28 cellular contexts compared by ENCODE assay signal in genomic region chrX:128769511-128769910, GRCh38.
"Had no signal": no experiment of that assay in that cellular context is flagged by ENCODE, and none has a peak within 500 bp of the region (broad histone marks: within the 10 kb centered on the region; RNA-seq: fewer than 3 reads in every experiment).

No MANE protein-coding gene starts in this region.

- H3K36me3 ChIP-seq: spleen, tibial nerve had no signal

- ATAC-seq: activated CD8-positive, alpha-beta memory T cell treated with anti-CD3 and anti-CD28 coated beads, Interleukin-2, amount 10 ng/mL, durations not matched to agents 7 days and 5 days; activated CD8-positive, alpha-beta T cell treated with anti-CD3 and anti-CD28 coated beads, Interleukin-2, amount 10 ng/mL, durations not matched to agents 7 days and 5 days; activated naive CD4-positive, alpha-beta T cell treated with anti-CD3 and anti-CD28 coated beads, Interleukin-2, amount 50 U/mL, for 72 hours; activated T-cell treated with anti-CD3 and anti-CD28 coated beads, Interleukin-2, amount 50 U/mL, for 72 hours; body of pancreas; foreskin keratinocyte; left cardiac atrium; natural killer cell; right cardiac atrium; WTC11 had no signal

- H3K4me3 Mint-ChIP-seq: activated CD4-positive, alpha-beta T cell treated with anti-CD3 and anti-CD28 coated beads, Interleukin-2, amount 10 ng/mL, durations not matched to agents 7 days and 5 days; activated CD8-positive, alpha-beta memory T cell treated with anti-CD3 and anti-CD28 coated beads, Interleukin-2, amount 10 ng/mL, durations not matched to agents 7 days and 5 days; activated CD8-positive, alpha-beta T cell treated with anti-CD3 and anti-CD28 coated beads, Interleukin-2, amount 10 ng/mL, durations not matched to agents 7 days and 5 days; activated T-cell treated with anti-CD3 and anti-CD28 coated beads, Interleukin-2, amount 50 U/mL, for 72 hours; natural killer cell; WTC11 had no signal

- H3K4me3 ChIP-seq: body of pancreas, coronary artery, dorsolateral prefrontal cortex, spleen, tibial nerve had no signal

- H3K36me3 Mint-ChIP-seq: activated CD8-positive, alpha-beta memory T cell treated with anti-CD3 and anti-CD28 coated beads, Interleukin-2, amount 10 ng/mL, durations not matched to agents 7 days and 5 days; activated naive CD4-positive, alpha-beta T cell treated with anti-CD3 and anti-CD28 coated beads, Interleukin-2, amount 50 U/mL, for 72 hours; natural killer cell had no signal

- H3K27ac ChIP-seq: body of pancreas, coronary artery, dorsolateral prefrontal cortex, foreskin keratinocyte, spleen, tibial nerve had no signal

- H3K27me3 Mint-ChIP-seq: activated CD4-positive, alpha-beta T cell treated with anti-CD3 and anti-CD28 coated beads, Interleukin-2, amount 10 ng/mL, durations not matched to agents 7 days and 5 days; activated CD8-positive, alpha-beta memory T cell treated with anti-CD3 and anti-CD28 coated beads, Interleukin-2, amount 10 ng/mL, durations not matched to agents 7 days and 5 days had no signal

- DNase-seq: activated CD4-positive, alpha-beta T cell treated with anti-CD3 and anti-CD28 coated beads for 1 hour; activated CD4-positive, alpha-beta T cell treated with anti-CD3 and anti-CD28 coated beads, Interleukin-2, amount 10 ng/mL, durations not matched to agents 7 days and 5 days; activated CD8-positive, alpha-beta memory T cell treated with anti-CD3 and anti-CD28 coated beads, Interleukin-2, amount 10 ng/mL, durations not matched to agents 7 days and 5 days; activated CD8-positive, alpha-beta T cell treated with anti-CD3 and anti-CD28 coated beads, Interleukin-2, amount 10 ng/mL, durations not matched to agents 7 days and 5 days; activated naive CD4-positive, alpha-beta T cell; activated T-cell treated with anti-CD3 and anti-CD28 coated beads, Interleukin-2, amount 50 U/mL, for 72 hours; anterior cingulate cortex; body of pancreas; cerebellar nuclear complex; dorsolateral prefrontal cortex; effector memory CD4-positive, alpha-beta T cell; erythroblast; foreskin keratinocyte; islet precursor cell; left cardiac atrium; mammary epithelial cell; midbrain; natural killer cell; posterior cingulate gyrus; right cardiac atrium; spleen; stimulated activated CD4-positive, alpha-beta T cell treated with anti-CD3 and anti-CD28 coated beads, Interleukin-2, amount 100 ng/mL, for 48 hours; stimulated activated naive CD4-positive, alpha-beta T cell treated with Interleukin-2 at 50 U/mL for 16 hours; T-helper 2 cell had no signal

- H3K4me1 ChIP-seq: body of pancreas, foreskin keratinocyte, spleen, tibial nerve had no signal

- H3K4me1 Mint-ChIP-seq: activated CD4-positive, alpha-beta T cell treated with anti-CD3 and anti-CD28 coated beads, Interleukin-2, amount 10 ng/mL, durations not matched to agents 7 days and 5 days; activated CD8-positive, alpha-beta memory T cell treated with anti-CD3 and anti-CD28 coated beads, Interleukin-2, amount 10 ng/mL, durations not matched to agents 7 days and 5 days; natural killer cell; WTC11 had no signal

- H3K9me3 Mint-ChIP-seq: activated CD4-positive, alpha-beta T cell treated with anti-CD3 and anti-CD28 coated beads, Interleukin-2, amount 10 ng/mL, durations not matched to agents 7 days and 5 days had no signal

- H3K27me3 ChIP-seq: body of pancreas, foreskin keratinocyte, spleen, tibial nerve had no signal

- H3K9me3 ChIP-seq: body of pancreas, tibial nerve had no signal
